ENCODE assay signal across 10 cellular contexts in genomic region chr6:14277405-14277930, GRCh38.
DNase-seq lines count a peak whose midpoint lies in the region; ATAC-seq and TF ChIP-seq lines count a peak whose summit lies in the region.
"Had no signal": no experiment of that assay in that cellular context is flagged by ENCODE, and none has a peak within 500 bp of the region (broad histone marks: within the 10 kb centered on the region; RNA-seq: fewer than 3 reads in every experiment).

No MANE protein-coding gene starts in this region.

- H3K14ac ChIP-seq in mesenchymal stem cell (ENCODE audit: low read length in 2 of 2): peak overlapping the region in 1 of 2 experiments; percentile 93

- no peak overlapping the region for H2AFZ ChIP-seq in mesenchymal stem cell (ENCODE audit: low read depth, low read length)

- no peaks in the 10 kb centered on the region for H3K27me3 ChIP-seq in thyroid gland
- H3K27me3 ChIP-seq in mesenchymal stem cell (ENCODE audit: control insufficient read depth in 1 of 2, insufficient read depth in 1 of 2, low read length in 2 of 2): peaks cover 0 to 5% of the 10 kb centered on the region in 2 experiments
- H3K27me3 ChIP-seq in breast epithelium: no peaks in the 10 kb centered on the region

- no peak overlapping the region for H2AK5ac ChIP-seq in mesenchymal stem cell (ENCODE audit: low read length, severe bottlenecking)

- no peak for DNase-seq in activated T-cell treated with anti-CD3 and anti-CD28 coated beads, Interleukin-2, amount 50 U/mL, for 4 hours
- no peak for DNase-seq in activated T-cell treated with anti-CD3 and anti-CD28 coated beads, Interleukin-2, amount 50 U/mL, for 1 hour
- DNase-seq in activated naive CD4-positive, alpha-beta T cell treated with anti-CD3 and anti-CD28 coated beads, Interleukin-2, amount 50 U/mL, for 72 hours (ENCODE audit: low spot score in 2 of 2): no peak
- DNase-seq in thyroid gland: no peak
- no peak for DNase-seq in mesenchymal stem cell
- DNase-seq in breast epithelium (ENCODE audit: low spot score in 2 of 2): no peak
- no peak for DNase-seq in OCI-M2 (lab: John Stamatoyannopoulos, UW; ENCODE audit: unreplicated experiment)
- DNase-seq: activated CD4-positive, alpha-beta T cell treated with anti-CD3 and anti-CD28 coated beads, Interleukin-2, amount 50 U/mL, for 48 hours; retina had no signal

- TF ChIP-seq POLR2A in thyroid gland (IDR thresholded peaks at IDR 0.05) (no peak), breast epithelium (IDR thresholded peaks at IDR 0.05) (no peak)

- H3K4ac ChIP-seq in mesenchymal stem cell (ENCODE audit: low read depth in 1 of 2, low read length in 2 of 2): peak overlapping the region in 1 of 2 experiments; percentile 8

- H4K8ac ChIP-seq in mesenchymal stem cell (ENCODE audit: low read length): no peak overlapping the region

- H3K27me3 Mint-ChIP-seq in activated T-cell treated with anti-CD3 and anti-CD28 coated beads, Interleukin-2, amount 50 U/mL, for 4 hours (ENCODE audit: low read depth): no peaks in the 10 kb centered on the region

- no peak overlapping the region for H2BK15ac ChIP-seq in mesenchymal stem cell (ENCODE audit: low read depth, poor library complexity, severe bottlenecking)

- H3K27ac ChIP-seq in thyroid gland (peak overlapping the region in 2 of 3 donors; percentile 33 to 41), mesenchymal stem cell (ENCODE audit: low read length, poor library complexity, severe bottlenecking) (no peak overlapping the region), breast epithelium (no peak overlapping the region)

- no peaks in the 10 kb centered on the region for H3K36me3 Mint-ChIP-seq in activated T-cell treated with anti-CD3 and anti-CD28 coated beads, Interleukin-2, amount 50 U/mL, for 4 hours (ENCODE audit: insufficient read depth)
- H3K36me3 Mint-ChIP-seq in activated naive CD4-positive, alpha-beta T cell treated with anti-CD3 and anti-CD28 coated beads, Interleukin-2, amount 50 U/mL, for 72 hours: peaks cover 0 to 9% of the 10 kb centered on the region in 2 donors

- TF ChIP-seq CTCF in thyroid gland (IDR thresholded peaks at IDR 0.05) (no peak), breast epithelium (IDR thresholded peaks at IDR 0.05) (no peak)

- H3K9me3 Mint-ChIP-seq in activated T-cell treated with anti-CD3 and anti-CD28 coated beads, Interleukin-2, amount 50 U/mL, for 4 hours: peaks cover 8% of the 10 kb centered on the region
- peaks cover 0 to 5% of the 10 kb centered on the region in 2 donors for H3K9me3 Mint-ChIP-seq in activated naive CD4-positive, alpha-beta T cell treated with anti-CD3 and anti-CD28 coated beads, Interleukin-2, amount 50 U/mL, for 72 hours

- no peaks in the 10 kb centered on the region for H3K9me3 ChIP-seq in thyroid gland
- peaks cover 9% of the 10 kb centered on the region for H3K9me3 ChIP-seq in mesenchymal stem cell (ENCODE audit: control insufficient read depth, low read length)
- H3K9me3 ChIP-seq in breast epithelium: peaks cover 0 to 5% of the 10 kb centered on the region in 2 donors

- ATAC-seq in activated T-cell treated with anti-CD3 and anti-CD28 coated beads, Interleukin-2, amount 50 U/mL, for 4 hours: peak; percentile 33 to 58
- peak; percentile 20 for ATAC-seq in HG03064 (IDR thresholded peaks at IDR 0.05; ENCODE audit: low read depth, unreplicated experiment)
- ATAC-seq in activated naive CD4-positive, alpha-beta T cell treated with anti-CD3 and anti-CD28 coated beads, Interleukin-2, amount 50 U/mL, for 72 hours: peak; percentile 54 to 73

- H3K4me3 Mint-ChIP-seq in activated T-cell treated with anti-CD3 and anti-CD28 coated beads, Interleukin-2, amount 50 U/mL, for 4 hours: peak overlapping the region; percentile 64

- H3K4me3 ChIP-seq in thyroid gland (replicated peaks in 1 of 3): no peak overlapping the region
- H3K4me3 ChIP-seq in mesenchymal stem cell (ENCODE audit: insufficient read depth in 1 of 2, low read depth in 1 of 2, low read length in 2 of 2): no peak overlapping the region
- no peak overlapping the region for H3K4me3 ChIP-seq in breast epithelium

- peak overlapping the region in 1 of 2 experiments; percentile 34 for H2BK12ac ChIP-seq in mesenchymal stem cell (ENCODE audit: low read length in 2 of 2)

- no peak overlapping the region for H4K91ac ChIP-seq in mesenchymal stem cell (ENCODE audit: low read length)

- peak overlapping the region; percentile 79 to 92 for H3K27ac Mint-ChIP-seq in activated naive CD4-positive, alpha-beta T cell treated with anti-CD3 and anti-CD28 coated beads, Interleukin-2, amount 50 U/mL, for 72 hours

- no peaks in the 10 kb centered on the region for H3K79me1 ChIP-seq in mesenchymal stem cell (replicated peaks; ENCODE audit: low read length, poor library complexity, severe bottlenecking)

- H3K9ac ChIP-seq in mesenchymal stem cell (ENCODE audit: low read length): no peak overlapping the region

- peaks cover 42% of the 10 kb centered on the region for H3K4me1 Mint-ChIP-seq in activated T-cell treated with anti-CD3 and anti-CD28 coated beads, Interleukin-2, amount 50 U/mL, for 4 hours (ENCODE audit: low read depth)

- no peak overlapping the region for H2BK120ac ChIP-seq in mesenchymal stem cell (ENCODE audit: low read depth, low read length)

- H3K4me1 ChIP-seq in thyroid gland (peaks cover 9 to 19% of the 10 kb centered on the region in 2 donors), mesenchymal stem cell (ENCODE audit: control insufficient read depth, insufficient read depth, low read depth, low read length) (no peaks in the 10 kb centered on the region), breast epithelium (peaks cover 0 to 3% of the 10 kb centered on the region in 2 donors)

- no peak overlapping the region for H3K23ac ChIP-seq in mesenchymal stem cell (ENCODE audit: low read length in 2 of 2)

- no peak overlapping the region for H3K18ac ChIP-seq in mesenchymal stem cell (ENCODE audit: low read depth in 1 of 2, low read length in 2 of 2)

- intact Hi-C loops in thyroid gland (cut with DNase I): no loop called here
- intact Hi-C loops in breast epithelium (cut with DNase I; ENCODE audit: low total_unique reads): no loop called here

- H3K4me2 ChIP-seq in mesenchymal stem cell (ENCODE audit: low read length, poor library complexity, severe bottlenecking): no peak overlapping the region

- WGBS in thyroid gland, 2 donors: 92 to 96% methylated on average over 2 of the region's 2 CpGs
- WGBS in mesenchymal stem cell: 94% methylated on average over 2 of the region's 2 CpGs

- no peaks in the 10 kb centered on the region for H3K36me3 ChIP-seq in thyroid gland
- H3K36me3 ChIP-seq in mesenchymal stem cell (ENCODE audit: control insufficient read depth in 1 of 2, insufficient read depth in 2 of 2, low read depth in 1 of 2, low read length in 2 of 2): no peaks in the 10 kb centered on the region
- no peaks in the 10 kb centered on the region for H3K36me3 ChIP-seq in breast epithelium

- H2BK5ac ChIP-seq in mesenchymal stem cell (ENCODE audit: low read depth, low read length, poor library complexity, severe bottlenecking): no peak overlapping the region

Comparison
In these comparisons a context has a peak if more than half of its experiments do, and no peak if none do; other contexts are left out.
1. H3K27ac ChIP-seq: peak in thyroid gland (2 of 3); none in mesenchymal stem cell (single experiment) and breast epithelium (0 of 2).
2. Peak in every context shown above with its lines, with median percentiles within 50 percentile points of each other: ATAC-seq.